In genomic region chr13:33228645-33229445, GRCh38 we compare ENCODE assay signal across 8 cellular contexts. TPM values are rescaled to one million over a fixed set of nuclear protein-coding genes. Genes with fewer than 3 reads are reported as not detected.
DNase-seq lines count a peak whose midpoint lies in the region; ATAC-seq, FAIRE-seq and TF ChIP-seq lines count a peak whose summit lies in the region.

No MANE protein-coding gene starts in this region.

- no peak overlapping the region for H3K4me3 Mint-ChIP-seq in immature natural killer cell

- H3K27ac ChIP-seq in 22Rv1, result no peak overlapping the region
- no peak overlapping the region for H3K27ac ChIP-seq in K562 (ENCODE audit: extremely low read depth, low read depth, low read length)

- TF ChIP-seq CTCF in 22Rv1 (IDR thresholded peaks at IDR 0.05), result peak; percentile 91
- peak; percentile 53 to 74 (median 69); a peak in 5 of 6 replicates for TF ChIP-seq CTCF in K562 (IDR thresholded peaks at IDR 0.05 in 2 of 3, conservative IDR thresholded peaks at IDR 0.05 in 1 of 3; ENCODE audit: insufficient read depth in 2 of 3, low read depth in 1 of 3, low read length in 3 of 3)

- TF ChIP-seq EP300 in K562 (IDR thresholded peaks at IDR 0.05; ENCODE audit: low read length), result no peak

- no peaks in the 10 kb centered on the region for H3K27me3 ChIP-seq in K562 (ENCODE audit: control insufficient read depth in 2 of 2, insufficient read depth in 2 of 2, low read length in 2 of 2)

- H3K9me1 ChIP-seq in K562 (ENCODE audit: control insufficient read depth, insufficient read depth, low read length), result no peaks in the 10 kb centered on the region

- H3K4me3 ChIP-seq in K562, result no peak overlapping the region

- no peak overlapping the region for H3K27ac Mint-ChIP-seq in immature natural killer cell

- no peak overlapping the region for H2AFZ ChIP-seq in K562 (ENCODE audit: low read depth, low read length)

- BruUV-seq in K562 (replicated peaks; lab: Mats Ljungman, UMichigan), result no TSS peak

- intact Hi-C loops in K562 (cut with micrococcal nuclease), result loop anchor here (2.0 to 5.0 kb wide), 2 partner anchors 314 to 493 kb away; no protein-coding TSS in a partner anchor

- in situ Hi-C loops in G401 (cut with HindIII; ENCODE audit: low sequenced_read_pairs), result no loop called here
- in situ Hi-C loops in K562 (cut with MboI), result loop anchor here (25.0 kb wide), 1 partner anchor 483 kb away; no protein-coding TSS in a partner anchor

- FAIRE-seq in K562 (lab: Jason Lieb, UNC), result no peak

- H4K20me1 ChIP-seq in K562 (replicated peaks; ENCODE audit: control insufficient read depth, insufficient read depth, low read length), result no peaks in the 10 kb centered on the region

- peak; percentile 84 for ATAC-seq in HG02678 (IDR thresholded peaks at IDR 0.05; ENCODE audit: unreplicated experiment)
- ATAC-seq in K562, result peak; percentile 55; the same call in 1 of the 3 replicates
- peak; percentile 63 for ATAC-seq in stimulated activated naive CD8-positive, alpha-beta T cell treated with anti-CD3 and anti-CD28 coated beads, Interleukin-15, Interleukin-2, amounts not matched to agents 100 U/mL and 50 U/mL, for 24 hours
- ATAC-seq in HG03439 (IDR thresholded peaks at IDR 0.05; ENCODE audit: unreplicated experiment), result no peak

- TF ChIP-seq POLR2A in K562 (conservative IDR thresholded peaks at IDR 0.05), result no peak

- H3K9me3 ChIP-seq in K562 (replicated peaks; ENCODE audit: control insufficient read depth, insufficient read depth, low read depth, low read length), result no peaks in the 10 kb centered on the region

- CTCF ChIA-PET in K562 (lab: Yijun Ruan, JAX; ENCODE audit: low intra/inter-chr PET ratio), result interaction anchor here (1.4 kb wide), 1 partner anchor 495 kb away, joined by 3 read pairs; no protein-coding TSS in a partner anchor

- WGBS in K562 (ENCODE audit: insufficient coverage, low coverage, missing lambda C conversion rate), result under 1% methylated on average over 12 of the region's 12 CpGs

- H3K36me3 ChIP-seq in K562 (ENCODE audit: control insufficient read depth, insufficient read depth, low read length), result no peaks in the 10 kb centered on the region

- DNase-seq in G401 (ENCODE audit: low spot score) (peak; percentile 63), NCI-H345 treated with DMSO at 0.1 percent for 48 hours (lab: John Stamatoyannopoulos, UW; ENCODE audit: unreplicated experiment) (peak; percentile 48), K562 (ENCODE audit: extremely low read depth in 1 of 4, low spot score in 3 of 4) (peak; percentile 21 to 34 (median 30)), immature natural killer cell (peak; percentile 12 to 30 (median 14))
- DNase-seq in stimulated activated naive CD8-positive, alpha-beta T cell treated with anti-CD3 and anti-CD28 coated beads, Interleukin-15, Interleukin-2, amounts not matched to agents 100 U/mL and 50 U/mL, for 24 hours, result no peak

- peak; percentile 59 to 73 for TF ChIP-seq RAD21 in K562 (CRISPR knock-in tag; conservative IDR thresholded peaks at IDR 0.05 in 1 of 2, IDR thresholded peaks at IDR 0.05 in 1 of 2)

- H3K27me3 Mint-ChIP-seq in immature natural killer cell (ENCODE audit: low read depth in 3 of 3), result peaks cover 0 to 3% (median 0%) of the 10 kb centered on the region in 3 donors

- H3K4me2 ChIP-seq in K562 (ENCODE audit: insufficient read depth, low read length), result no peak overlapping the region

- H3K4me1 Mint-ChIP-seq in immature natural killer cell, result no peaks in the 10 kb centered on the region

- H3K79me2 ChIP-seq in K562 (ENCODE audit: control insufficient read depth, insufficient read depth, low read length), result no peaks in the 10 kb centered on the region

- POLR2A ChIA-PET in K562 (lab: Yijun Ruan, JAX), result no interaction called here

- no peaks in the 10 kb centered on the region for H3K36me3 Mint-ChIP-seq in immature natural killer cell

- H3K9me3 Mint-ChIP-seq in immature natural killer cell, result peaks cover 0 to 6% (median 0%) of the 10 kb centered on the region in 6 donors

- H3K9ac ChIP-seq in K562 (ENCODE audit: insufficient read depth in 1 of 2, low read depth in 2 of 2, low read length in 2 of 2), result no peak overlapping the region

- H3K4me1 ChIP-seq in K562 (replicated peaks in 1 of 2; ENCODE audit: control insufficient read depth in 2 of 2, insufficient read depth in 2 of 2, low read length in 2 of 2), result no peaks in the 10 kb centered on the region

TF ChIP-seq in K562, 482 proteins besides CTCF, POLR2A, EP300 and RAD21:
- no peak for TF ChIP-seq GATAD2A (IDR thresholded peaks at IDR 0.05)
- peak; percentile 31; the same call in 1 of the 2 replicates for TF ChIP-seq SMC3 (conservative IDR thresholded peaks at IDR 0.05; ENCODE audit: insufficient read depth, low read depth, low read length)
- no peak for TF ChIP-seq ZBTB11 (CRISPR knock-in tag; IDR thresholded peaks at IDR 0.05)
- TF ChIP-seq ZNF79 (CRISPR knock-in tag; IDR thresholded peaks at IDR 0.05; ENCODE audit: low read depth), result no peak
- TF ChIP-seq BCOR (IDR thresholded peaks at IDR 0.05), result no peak
- no peak for TF ChIP-seq LEF1 (IDR thresholded peaks at IDR 0.05)

RNA-seq across cellular contexts. Expression of gene STARD13, which starts 56.7 kb away (rescaled TPM):
- total RNA-seq in G401 (2014; rRNA removed; shearing (Covaris generic)), result 0.06 and 0.20 TPM in 2 replicates
- not detected in 2 replicates for total RNA-seq in K562 (2011; cell fraction: chromatin; rRNA removed; ENCODE audit: low replicate concordance)
- not detected in 2 replicates for total RNA-seq in K562 (2011; cell fraction: nucleolus; rRNA removed)
- total RNA-seq in K562 (2011; cell fraction: nucleoplasm; rRNA removed), result not detected in 2 replicates
- total RNA-seq in K562 (2014; rRNA removed) (not detected in 2 replicates), K562 (2014; rRNA removed; fragmentation: Illumina TruSeq; extraction: Trizol) (not detected in 2 replicates), K562 (2015; rRNA removed; fragmentation: Illumina TruSeq; extraction: Trizol) (not detected in 2 replicates), K562 (2021) (0.11 and 0.34 TPM in 2 replicates)
- polyA plus RNA-seq in K562 (2011; rRNA removed) (not detected in 2 replicates), K562 (2014; fragmentation: Illumina TruSeq; extraction: Trizol) (not detected in 2 replicates), K562 (2014; fragmentation: Nextera tagmentation; extraction: Ambion mirVana) (not detected), K562 (2014; rRNA removed) (not detected in 2 replicates), immature natural killer cell (not detected)
- 0.01 TPM in 1 of 2 replicates, not detected in the other for polyA plus RNA-seq in K562 (2011; cell fraction: cytosol; rRNA removed)
- not detected in 2 replicates for polyA plus RNA-seq in K562 (2011; cell fraction: nucleus; rRNA removed)
- not detected in 2 replicates for polyA plus RNA-seq in K562 (2012)
- not detected in 2 replicates for polyA minus RNA-seq in K562 (2011; rRNA and poly(A)+ RNA removed)
- not detected in 2 replicates for polyA minus RNA-seq in K562 (2011; cell fraction: cytosol; rRNA and poly(A)+ RNA removed)
- not detected in 2 replicates for polyA minus RNA-seq in K562 (2011; cell fraction: nucleus; rRNA and poly(A)+ RNA removed)
